Comparison of ENCODE assay signal across 5 cellular contexts in the genomic region with DNA sequence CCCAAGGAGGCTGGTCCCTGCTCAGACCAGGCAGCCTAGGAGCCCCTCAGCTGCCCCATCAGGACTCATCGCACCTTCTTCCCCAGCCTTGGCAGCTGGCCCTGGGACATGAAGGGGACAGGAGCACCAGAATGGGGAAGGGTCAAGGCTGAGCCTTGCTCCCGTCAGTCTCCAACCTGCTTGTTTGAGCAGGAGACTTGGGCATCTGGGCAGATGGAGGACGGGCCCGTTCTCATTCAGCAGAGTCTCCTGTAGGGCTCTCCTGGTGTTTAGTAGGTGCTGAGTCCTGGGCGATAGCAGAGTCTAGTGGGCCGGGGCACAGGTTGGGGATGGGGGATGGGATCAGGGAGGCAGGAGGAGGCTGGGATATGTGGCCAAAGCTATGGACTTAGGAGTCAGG. TPM values are rescaled to one million over a fixed set of nuclear protein-coding genes. Genes with fewer than 3 reads are reported as not detected.
"Had no signal": no experiment of that assay in that cellular context is flagged by ENCODE, and none has a peak within 500 bp of the region (broad histone marks: within the 10 kb centered on the region; RNA-seq: fewer than 3 reads in every experiment).

No MANE protein-coding gene starts in this region.

- H3K27ac ChIP-seq: HL-60 had no signal

- H3K4me3 ChIP-seq: K562 had no signal

- H3K27ac Mint-ChIP-seq: IgD-negative memory B cell had no signal

- H3K9me3 Mint-ChIP-seq: IgD-negative memory B cell had no signal

- DNase-seq: IMR-90 had no signal

RNA-seq across cellular contexts. Expression of gene WNT4, which starts 47.4 kb away (rescaled TPM):
- total RNA-seq: HepG2, IMR-90, K562 had no signal
- polyA plus RNA-seq: HepG2, IgD-negative memory B cell, IMR-90 had no signal
